Comparison of ENCODE assay signal across 8 cellular contexts in the genomic region with DNA sequence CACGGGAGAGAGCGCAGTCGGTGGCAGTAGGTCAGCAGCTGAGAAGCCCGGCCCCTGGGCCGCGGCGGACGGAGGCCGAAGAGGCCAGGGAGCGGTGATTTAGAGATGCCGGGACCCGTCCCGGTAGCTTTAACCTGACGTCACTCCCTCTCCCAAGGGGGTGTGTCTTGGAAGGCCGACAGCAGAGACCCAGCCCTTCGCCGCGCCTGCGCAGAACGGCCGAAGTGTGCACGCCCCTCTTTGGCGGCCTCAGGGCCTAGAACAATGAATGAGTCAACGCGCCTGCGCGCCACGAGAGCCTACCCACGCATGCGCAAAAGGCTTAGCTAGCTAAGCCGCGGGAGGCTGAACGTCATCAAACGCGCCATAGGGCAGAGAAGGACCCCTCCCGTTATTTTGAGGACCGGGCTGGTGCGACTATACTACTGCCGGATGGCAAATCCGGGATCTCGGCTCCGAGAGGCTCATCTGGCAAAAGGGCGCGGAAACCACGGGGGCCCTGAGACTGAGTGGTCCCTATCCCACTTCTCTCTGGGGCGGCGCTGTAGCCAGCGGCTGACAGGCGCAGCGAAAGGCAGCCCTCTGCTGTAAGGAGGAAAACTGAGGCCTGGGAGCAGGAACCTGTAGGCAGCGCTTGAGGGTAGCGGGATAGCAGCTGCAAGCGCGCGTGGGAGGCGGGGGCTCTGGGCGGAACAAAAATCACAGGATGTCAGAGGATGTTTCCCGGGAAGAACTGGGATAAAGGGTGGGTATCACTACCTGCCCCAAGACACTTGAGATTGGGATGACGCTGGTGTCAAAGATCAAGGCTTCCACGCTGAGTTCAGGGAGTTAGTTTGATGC. TPM values are rescaled to one million over a fixed set of nuclear protein-coding genes. Genes with fewer than 3 reads are reported as not detected.
DNase-seq lines count a peak whose midpoint lies in the region; ATAC-seq lines count a peak whose summit lies in the region.

A gene with protein sequence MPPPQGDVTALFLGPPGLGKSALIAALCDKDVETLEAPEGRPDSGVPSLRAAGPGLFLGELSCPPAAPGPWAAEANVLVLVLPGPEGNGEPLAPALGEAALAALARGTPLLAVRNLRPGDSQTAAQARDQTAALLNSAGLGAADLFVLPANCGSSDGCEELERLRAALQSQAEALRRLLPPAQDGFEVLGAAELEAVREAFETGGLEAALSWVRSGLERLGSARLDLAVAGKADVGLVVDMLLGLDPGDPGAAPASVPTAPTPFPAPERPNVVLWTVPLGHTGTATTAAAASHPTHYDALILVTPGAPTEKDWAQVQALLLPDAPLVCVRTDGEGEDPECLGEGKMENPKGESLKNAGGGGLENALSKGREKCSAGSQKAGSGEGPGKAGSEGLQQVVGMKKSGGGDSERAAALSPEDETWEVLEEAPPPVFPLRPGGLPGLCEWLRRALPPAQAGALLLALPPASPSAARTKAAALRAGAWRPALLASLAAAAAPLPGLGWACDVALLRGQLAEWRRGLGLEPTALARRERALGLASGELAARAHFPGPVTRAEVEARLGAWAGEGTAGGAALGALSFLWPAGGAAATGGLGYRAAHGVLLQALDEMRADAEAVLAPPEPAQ (minus strand): TSS at position 136 of the 843 bp plus-strand sequence. CDS start 796 bp downstream, outside the sequence.
A gene with protein sequence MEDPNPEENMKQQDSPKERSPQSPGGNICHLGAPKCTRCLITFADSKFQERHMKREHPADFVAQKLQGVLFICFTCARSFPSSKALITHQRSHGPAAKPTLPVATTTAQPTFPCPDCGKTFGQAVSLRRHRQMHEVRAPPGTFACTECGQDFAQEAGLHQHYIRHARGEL (plus strand): TSS at position 597 of the 843 bp plus-strand sequence. CDS start 514 bp downstream, outside the sequence.

- no peaks in the 10 kb centered on the region for H3K9me3 ChIP-seq in effector memory CD4-positive, alpha-beta T cell (ENCODE audit: control insufficient read depth, low read length)

- peak; percentile 78 for ATAC-seq in GM21360 (IDR thresholded peaks at IDR 0.05; ENCODE audit: unreplicated experiment)

- peak within 1 kb of the TSS; percentile 97 for H3K27ac ChIP-seq in effector memory CD4-positive, alpha-beta T cell (ENCODE audit: insufficient read depth, low read length, poor library complexity, severe bottlenecking)

- H3K27me3 ChIP-seq in effector memory CD4-positive, alpha-beta T cell (replicated peaks; ENCODE audit: control insufficient read depth, insufficient read depth, low read length, poor library complexity, severe bottlenecking) = no peaks in the 10 kb centered on the region

- peaks cover 28% of the 10 kb centered on the region for H3K36me3 ChIP-seq in effector memory CD4-positive, alpha-beta T cell (ENCODE audit: control insufficient read depth, insufficient read depth, low read length)

- H3K4me1 ChIP-seq in effector memory CD4-positive, alpha-beta T cell (ENCODE audit: control insufficient read depth, insufficient read depth, low read length, poor library complexity, severe bottlenecking) = peaks cover 23% of the 10 kb centered on the region

- DNase-seq in COLO668 (lab: John Stamatoyannopoulos, UW; ENCODE audit: unreplicated experiment) (peak; percentile 99), HT1080 (ENCODE audit: low read depth) (peak; percentile 99), NOMO-1 treated with DMSO at 0.1 percent for 48 hours (lab: John Stamatoyannopoulos, UW; ENCODE audit: unreplicated experiment) (peak; percentile 98), lung microvascular endothelial cell (ENCODE audit: low read depth in 2 of 2) (peak; percentile 100)
- peak; percentile 100 for DNase-seq in activated CD8-positive, alpha-beta memory T cell treated with anti-CD3 and anti-CD28 coated beads for 4 hours (ENCODE audit: low read depth in 2 of 2)
- DNase-seq in effector memory CD4-positive, alpha-beta T cell = peak; percentile 99 to 100 (median 100)
- peak; percentile 99 to 100 (median 99) for DNase-seq in stimulated activated CD4-positive, alpha-beta T cell treated with anti-CD3 and anti-CD28 coated beads, TNF-alpha, amount 100 ng/mL, for 48 hours (ENCODE audit: low read depth in 3 of 3)

- H3K4me3 ChIP-seq in effector memory CD4-positive, alpha-beta T cell (ENCODE audit: insufficient read depth, low read depth, low read length, poor library complexity, severe bottlenecking) = peak within 1 kb of the TSS; percentile 79

RNA-seq across cellular contexts. Expression of the first gene that starts in this region (rescaled TPM):
- total RNA-seq in HT1080 (2014; rRNA removed; shearing (Covaris generic)) = 7.1 and 12.4 TPM in 2 replicates
- 7.8 and 9.6 TPM in 2 replicates for polyA plus RNA-seq in HT1080 (2015; cell fraction: cytosol; rRNA removed)
- 16.3 and 20.3 TPM in 2 replicates for polyA plus RNA-seq in HT1080 (2015; cell fraction: nucleus; rRNA removed)
- 19.2 and 29.0 TPM in 2 replicates for total RNA-seq in lung microvascular endothelial cell

RNA-seq across cellular contexts. Expression of the second gene that starts in this region (rescaled TPM):
- 19.4 and 19.9 TPM in 2 replicates for total RNA-seq in HT1080 (2014; rRNA removed; shearing (Covaris generic))
- 10.2 and 15.8 TPM in 2 replicates for polyA plus RNA-seq in HT1080 (2015; cell fraction: cytosol; rRNA removed)
- polyA plus RNA-seq in HT1080 (2015; cell fraction: nucleus; rRNA removed) = 4.2 and 6.2 TPM in 2 replicates
- total RNA-seq in lung microvascular endothelial cell = 5.9 and 9.1 TPM in 2 replicates

Comparison
In these comparisons a context has a peak if more than half of its experiments do, and no peak if none do; other contexts are left out.
1. Peak in every context shown above with its lines: DNase-seq, ATAC-seq, H3K4me3 ChIP-seq and H3K27ac ChIP-seq.